30 cellular contexts compared by ENCODE assay signal in the genomic region with DNA sequence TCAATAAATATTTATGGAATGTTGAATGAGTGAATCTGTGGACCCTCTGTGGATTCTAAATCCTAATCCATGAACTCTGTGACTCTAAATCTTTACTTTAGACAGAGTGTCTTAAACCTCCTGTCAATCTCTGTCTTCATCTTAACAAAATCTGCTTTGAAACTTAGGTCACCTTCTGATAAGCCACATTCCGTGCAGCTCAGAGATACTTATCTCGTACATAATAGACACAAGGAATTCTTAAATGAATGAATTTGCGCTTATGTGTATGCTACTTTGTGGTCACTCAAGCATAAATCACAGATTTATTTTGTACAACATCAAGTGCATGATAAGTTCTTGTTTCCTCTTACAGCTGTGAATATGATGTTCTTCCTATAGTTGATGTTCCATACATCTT. TPM values are rescaled to one million over a fixed set of nuclear protein-coding genes. Genes with fewer than 3 reads are reported as not detected.
A peak's percentile ranks its signal among the peaks of the same experiment; 100 is the strongest.
DNase-seq lines count a peak whose midpoint lies in the region; ATAC-seq and TF ChIP-seq lines count a peak whose summit lies in the region.
"Had no signal": no experiment of that assay in that cellular context is flagged by ENCODE, and none has a peak within 500 bp of the region (broad histone marks: within the 10 kb centered on the region; RNA-seq: fewer than 3 reads in every experiment).

No MANE protein-coding gene starts in this region.

- no peaks in the 10 kb centered on the region for H3K9me3 ChIP-seq in mesenchymal stem cell (ENCODE audit: control insufficient read depth, low read length)
- H3K9me3 ChIP-seq: breast epithelium, colonic mucosa, left lung, sigmoid colon, thyroid gland had no signal

- H2AFZ ChIP-seq in mesenchymal stem cell (ENCODE audit: low read depth, low read length): no peak overlapping the region
- H2AFZ ChIP-seq: neural progenitor cell had no signal

- peak overlapping the region; percentile 21 to 75 for H3K27ac Mint-ChIP-seq in T-cell
- peak overlapping the region; percentile 79 for H3K27ac Mint-ChIP-seq in stimulated activated memory B cell treated with anti-CD40 and anti-IgM and Interleukin-4, amounts not matched to agents 10 μg/mL and 1 μg/mL and 100 μg/mL, for 72 hours
- H3K27ac Mint-ChIP-seq: neural progenitor cell had no signal

- no peaks in the 10 kb centered on the region for H3K9me3 Mint-ChIP-seq in T-cell
- no peaks in the 10 kb centered on the region for H3K9me3 Mint-ChIP-seq in stimulated activated memory B cell treated with anti-CD40 and anti-IgM and Interleukin-4, amounts not matched to agents 10 μg/mL and 1 μg/mL and 100 μg/mL, for 72 hours

- no peaks in the 10 kb centered on the region for H3K36me3 Mint-ChIP-seq in T-cell
- peaks cover 6% of the 10 kb centered on the region for H3K36me3 Mint-ChIP-seq in stimulated activated memory B cell treated with anti-CD40 and anti-IgM and Interleukin-4, amounts not matched to agents 10 μg/mL and 1 μg/mL and 100 μg/mL, for 72 hours

- peaks cover 6% of the 10 kb centered on the region for H3K4me1 ChIP-seq in mesenchymal stem cell (ENCODE audit: control insufficient read depth, insufficient read depth, low read depth, low read length)
- H3K4me1 ChIP-seq: foreskin keratinocyte had no signal

- peak overlapping the region in 1 of 3 donors; percentile 91 for H3K4me3 Mint-ChIP-seq in T-cell
- peak overlapping the region; percentile 41 for H3K4me3 Mint-ChIP-seq in stimulated activated memory B cell treated with anti-CD40 and anti-IgM and Interleukin-4, amounts not matched to agents 10 μg/mL and 1 μg/mL and 100 μg/mL, for 72 hours

- POLR2A ChIA-PET in T-cell (lab: Charles Lee): interaction anchor here in 1 of 2 donors (0.6 to 1.2 kb wide), 2 partner anchors 10 to 19 kb away, joined by 3 to 5 read pairs; no protein-coding TSS in a partner anchor

- TF ChIP-seq CTCF in coronary artery (IDR thresholded peaks at IDR 0.05): no peak

- no peak overlapping the region for H3K4me3 ChIP-seq in mesenchymal stem cell (ENCODE audit: insufficient read depth in 1 of 2, low read depth in 1 of 2, low read length in 2 of 2)
- no peak overlapping the region for H3K4me3 ChIP-seq in coronary artery
- H3K4me3 ChIP-seq: breast epithelium, colonic mucosa, left lung, neural progenitor cell, sigmoid colon, thyroid gland had no signal

- no peak overlapping the region for H3K18ac ChIP-seq in mesenchymal stem cell (ENCODE audit: low read depth in 1 of 2, low read length in 2 of 2)

- no peak overlapping the region for H3K4me2 ChIP-seq in mesenchymal stem cell (ENCODE audit: low read length, poor library complexity, severe bottlenecking)
- H3K4me2 ChIP-seq: neural progenitor cell had no signal

- H3K4ac ChIP-seq in mesenchymal stem cell (ENCODE audit: low read depth in 1 of 2, low read length in 2 of 2): no peak overlapping the region

- H3K36me3 ChIP-seq in mesenchymal stem cell (ENCODE audit: control insufficient read depth in 1 of 2, insufficient read depth in 2 of 2, low read depth in 1 of 2, low read length in 2 of 2): peaks cover 0 to 3% of the 10 kb centered on the region in 2 experiments
- H3K36me3 ChIP-seq: breast epithelium, colonic mucosa, left lung, neural progenitor cell, sigmoid colon, thyroid gland had no signal

- H2BK12ac ChIP-seq in mesenchymal stem cell (ENCODE audit: low read length in 2 of 2): no peak overlapping the region

- H3K27me3 ChIP-seq in mesenchymal stem cell (ENCODE audit: control insufficient read depth in 1 of 2, insufficient read depth in 1 of 2, low read length in 2 of 2): no peaks in the 10 kb centered on the region
- H3K27me3 ChIP-seq: breast epithelium, colonic mucosa, foreskin keratinocyte, left lung, sigmoid colon, thyroid gland had no signal

- no peak overlapping the region for H3K9ac ChIP-seq in mesenchymal stem cell (ENCODE audit: low read length)
- H3K9ac ChIP-seq: neural progenitor cell had no signal

- no peak overlapping the region for H2BK5ac ChIP-seq in mesenchymal stem cell (ENCODE audit: low read depth, low read length, poor library complexity, severe bottlenecking)

- no peaks in the 10 kb centered on the region for H3K79me1 ChIP-seq in mesenchymal stem cell (replicated peaks; ENCODE audit: low read length, poor library complexity, severe bottlenecking)

- no peak overlapping the region for H3K23ac ChIP-seq in mesenchymal stem cell (ENCODE audit: low read length in 2 of 2)

- DNase-seq in NCI-H82 (lab: John Stamatoyannopoulos, UW): peak; percentile 39
- DNase-seq in NCI-H82 treated with DMSO at 0.1 percent for 48 hours (lab: John Stamatoyannopoulos, UW; ENCODE audit: unreplicated experiment): no peak
- DNase-seq in T-cell: no peak
- peak; percentile 21 for DNase-seq in mesenchymal stem cell
- no peak for DNase-seq in coronary artery (ENCODE audit: low spot score)
- DNase-seq: activated CD4-positive, alpha-beta T cell treated with anti-CD3 and anti-CD28 coated beads, Interleukin-2, amount 50 U/mL, for 48 hours; activated effector memory CD4-positive, alpha-beta T cell treated with anti-CD3 and anti-CD28 coated beads, Interleukin-2, amount 50 U/mL, for 16 hours; colonic mucosa; DMS79; foreskin keratinocyte; H7; left lung; NCI-H1092 treated with DMSO at 0.1 percent for 48 hours; NCI-H187 treated with DMSO at 0.1 percent for 48 hours; OCI-M1; sigmoid colon; stimulated activated CD4-positive, alpha-beta T cell treated with anti-CD3 and anti-CD28 coated beads, Interleukin-15, amount 100 ng/mL, for 24 hours; stimulated activated naive CD8-positive, alpha-beta T cell treated with anti-CD3 and anti-CD28 coated beads, Interleukin-15, amount 100 ng/mL, for 72 hours; T-helper 9 cell; thyroid gland had no signal

- H2BK15ac ChIP-seq in mesenchymal stem cell (ENCODE audit: low read depth, poor library complexity, severe bottlenecking): no peak overlapping the region

- CTCF ChIA-PET in T-cell (lab: Charles Lee): interaction anchor here (0.6 to 3.0 kb wide), 2 partner anchors 11 to 18 kb away, joined by 5 to 26 read pairs; no protein-coding TSS in a partner anchor

- no peak overlapping the region for H4K91ac ChIP-seq in mesenchymal stem cell (ENCODE audit: low read length)

- ATAC-seq in T-cell (replicated peaks in 1 of 4): no peak
- ATAC-seq in stimulated activated memory B cell treated with anti-CD40 and anti-IgM and Interleukin-4, amounts not matched to agents 10 μg/mL and 1 μg/mL and 100 μg/mL, for 72 hours: no peak
- ATAC-seq in GM21619 (IDR thresholded peaks at IDR 0.05; ENCODE audit: unreplicated experiment): no peak
- no peak for ATAC-seq in GM18511 (IDR thresholded peaks at IDR 0.05; ENCODE audit: unreplicated experiment)
- ATAC-seq: esophagus mucosa; foreskin keratinocyte; HepG2; left lung; SK-N-SH treated with all-trans-retinoic acid at 6 μM for 48 hours; stimulated activated naive CD8-positive, alpha-beta T cell treated with anti-CD3 and anti-CD28 coated beads, Interleukin-15, amount 100 ng/mL, for 72 hours had no signal

- no peak overlapping the region for H3K14ac ChIP-seq in mesenchymal stem cell (ENCODE audit: low read length in 2 of 2)

- no peak overlapping the region for H3K27ac ChIP-seq in mesenchymal stem cell (ENCODE audit: low read length, poor library complexity, severe bottlenecking)
- H3K27ac ChIP-seq in coronary artery: no peak overlapping the region
- H3K27ac ChIP-seq: 22Rv1, breast epithelium, colonic mucosa, foreskin keratinocyte, HL-60, left lung, neural progenitor cell, thyroid gland had no signal

- peaks cover 32 to 42% (median 32%) of the 10 kb centered on the region in 3 donors for H3K4me1 Mint-ChIP-seq in T-cell
- peaks cover 33% of the 10 kb centered on the region for H3K4me1 Mint-ChIP-seq in stimulated activated memory B cell treated with anti-CD40 and anti-IgM and Interleukin-4, amounts not matched to agents 10 μg/mL and 1 μg/mL and 100 μg/mL, for 72 hours

- H4K8ac ChIP-seq in mesenchymal stem cell (ENCODE audit: low read length): no peak overlapping the region

- H3K27me3 Mint-ChIP-seq in T-cell: no peaks in the 10 kb centered on the region
- no peaks in the 10 kb centered on the region for H3K27me3 Mint-ChIP-seq in stimulated activated memory B cell treated with anti-CD40 and anti-IgM and Interleukin-4, amounts not matched to agents 10 μg/mL and 1 μg/mL and 100 μg/mL, for 72 hours

- H2BK120ac ChIP-seq in mesenchymal stem cell (ENCODE audit: low read depth, low read length): no peak overlapping the region

- H2AK5ac ChIP-seq in mesenchymal stem cell (ENCODE audit: low read length, severe bottlenecking): no peak overlapping the region

- no CpG with 5 or more reads among the region's 3 CpGs for whole genome bisulfite sequencing in mesenchymal stem cell

RNA-seq across cellular contexts. Expression of gene KRAS, which starts 2.2 kb away (rescaled TPM):
- 10 to 100 TPM; 29.1 to 44.1 (median 31.5) TPM for total RNA-seq in T-cell
- polyA plus RNA-seq in mesenchymal stem cell (2013, experiment 1 of 2): 26.5 TPM
- 26.4 TPM for polyA plus RNA-seq in mesenchymal stem cell (2013, experiment 2 of 2)

RNA-seq across cellular contexts. Expression of gene ETFRF1, which starts 57.9 kb away (rescaled TPM):
- total RNA-seq in T-cell: 10 to 100 TPM; 20.0 to 34.4 (median 22.1) TPM
- 26.2 TPM for polyA plus RNA-seq in mesenchymal stem cell (2013, experiment 1 of 2)
- polyA plus RNA-seq in mesenchymal stem cell (2013, experiment 2 of 2): 26.9 TPM

RNA-seq across cellular contexts. Expression of gene DNAI7, which starts 58.0 kb away (rescaled TPM):
- under 1 TPM in 3 of 5 donors, not detected in 2; 0.16 to 0.90 (median 0.30) TPM for total RNA-seq in T-cell
- polyA plus RNA-seq in mesenchymal stem cell (2013, experiment 1 of 2): not detected
- 0.04 TPM for polyA plus RNA-seq in mesenchymal stem cell (2013, experiment 2 of 2)
- total RNA-seq: colonic mucosa, esophagus mucosa had no signal

Comparison
In these comparisons a context has a peak if more than half of its experiments do, and no peak if none do; other contexts are left out.
1. DNase-seq: peak in NCI-H82 (single experiment) and mesenchymal stem cell (single experiment); none in NCI-H82 treated with DMSO at 0.1 percent for 48 hours (single experiment), T-cell (0 of 34) and coronary artery (single experiment).